2 cellular contexts compared by ENCODE assay signal in genomic region chr22:36744413-36744765, GRCh38.
TF ChIP-seq lines count a peak whose summit lies in the region.

No MANE protein-coding gene starts in this region.

TF ChIP-seq in IMR-90, 13 proteins besides CTCF, POLR2A, EP300 and RAD21:
- no peak for TF ChIP-seq CEBPB (IDR thresholded peaks at IDR 0.05; ENCODE audit: low read depth, low read length)
- no peak for TF ChIP-seq RCOR1 (IDR thresholded peaks at IDR 0.05; ENCODE audit: insufficient replicate concordance, low read length)
- TF ChIP-seq MAZ (IDR thresholded peaks at IDR 0.05; ENCODE audit: borderline replicate concordance, low read depth, low read length): no peak
- TF ChIP-seq SMC3 (IDR thresholded peaks at IDR 0.05; ENCODE audit: low read depth, low read length): no peak
- no peak for TF ChIP-seq BHLHE40 (IDR thresholded peaks at IDR 0.05; ENCODE audit: low read depth, low read length)
- no peak for TF ChIP-seq RFX5 (IDR thresholded peaks at IDR 0.05; ENCODE audit: low read depth, low read length)
- TF ChIP-seq NFE2L2 (IDR thresholded peaks at IDR 0.05; ENCODE audit: low read depth, low read length): no peak
- no peak for TF ChIP-seq MXI1 (IDR thresholded peaks at IDR 0.05; ENCODE audit: borderline replicate concordance, low read depth, low read length)
- no peak for TF ChIP-seq ELK1 (IDR thresholded peaks at IDR 0.05; ENCODE audit: borderline replicate concordance, low read depth, low read length)
- TF ChIP-seq FOS (IDR thresholded peaks at IDR 0.05; ENCODE audit: low read depth, low read length): no peak
- TF ChIP-seq MAFK (IDR thresholded peaks at IDR 0.05; ENCODE audit: low read depth, low read length): no peak
- no peak for TF ChIP-seq USF2 (IDR thresholded peaks at IDR 0.05; ENCODE audit: low read depth, low read length)
- no peak for TF ChIP-seq CHD1 (IDR thresholded peaks at IDR 0.05; ENCODE audit: low read depth, low read length)

TF ChIP-seq in WTC11, 78 proteins besides CTCF, POLR2A, EP300 and RAD21:
- no peak for TF ChIP-seq GRHL2 (CRISPR knock-in tag; IDR thresholded peaks at IDR 0.05; ENCODE audit: insufficient replicate concordance, severe bottlenecking)
- no peak for TF ChIP-seq RORB (CRISPR knock-in tag; IDR thresholded peaks at IDR 0.05)
- no peak for TF ChIP-seq GABPB1 (CRISPR knock-in tag; IDR thresholded peaks at IDR 0.05)
- TF ChIP-seq USF2 (CRISPR knock-in tag; IDR thresholded peaks at IDR 0.05): no peak
- no peak for TF ChIP-seq CDX4 (CRISPR knock-in tag; IDR thresholded peaks at IDR 0.05; ENCODE audit: borderline replicate concordance)
- TF ChIP-seq ZNF121 (CRISPR knock-in tag; IDR thresholded peaks at IDR 0.05): no peak
- no peak for TF ChIP-seq STAT6 (CRISPR knock-in tag; conservative IDR thresholded peaks at IDR 0.05; ENCODE audit: low read depth)
- no peak for TF ChIP-seq ZBTB43 (CRISPR knock-in tag; IDR thresholded peaks at IDR 0.05)
- TF ChIP-seq ZNF317 (CRISPR knock-in tag; IDR thresholded peaks at IDR 0.05; ENCODE audit: borderline replicate concordance, low read depth): no peak
- TF ChIP-seq FOXJ3 (CRISPR knock-in tag; IDR thresholded peaks at IDR 0.05; ENCODE audit: borderline replicate concordance): no peak
- no peak for TF ChIP-seq NR3C1 (CRISPR knock-in tag; conservative IDR thresholded peaks at IDR 0.05; ENCODE audit: low read depth)
- TF ChIP-seq ATF2 (CRISPR knock-in tag; IDR thresholded peaks at IDR 0.05; ENCODE audit: borderline replicate concordance, low read depth): no peak
- TF ChIP-seq SMAD4 (CRISPR knock-in tag; IDR thresholded peaks at IDR 0.05): no peak
- TF ChIP-seq OVOL2 (CRISPR knock-in tag; IDR thresholded peaks at IDR 0.05; ENCODE audit: borderline replicate concordance): no peak
- TF ChIP-seq FOXP4 (CRISPR knock-in tag; IDR thresholded peaks at IDR 0.05): no peak
- no peak for TF ChIP-seq CREB1 (CRISPR knock-in tag; IDR thresholded peaks at IDR 0.05)
